ENCODE assay signal across 1 cellular context in genomic region chr5:65061250-65061973, GRCh38.
TF ChIP-seq lines count a peak whose summit lies in the region.

No MANE protein-coding gene starts in this region.

TF ChIP-seq in IMR-90, 13 proteins besides CTCF, POLR2A, EP300 and RAD21 (continued from another document):
- TF ChIP-seq USF2 (IDR thresholded peaks at IDR 0.05; ENCODE audit: low read depth, low read length) (no peak), FOS (IDR thresholded peaks at IDR 0.05; ENCODE audit: low read depth, low read length) (no peak), MXI1 (IDR thresholded peaks at IDR 0.05; ENCODE audit: borderline replicate concordance, low read depth, low read length) (no peak)
